9 cellular contexts compared by ENCODE assay signal in genomic region chr2:230932556-230933511, GRCh38. TPM values are rescaled to one million over a fixed set of nuclear protein-coding genes. Genes with fewer than 3 reads are reported as not detected.
DNase-seq lines count a peak whose midpoint lies in the region; ATAC-seq and FAIRE-seq lines count a peak whose summit lies in the region.
"Had no signal": no experiment of that assay in that cellular context is flagged by ENCODE, and none has a peak within 500 bp of the region (broad histone marks: within the 10 kb centered on the region; RNA-seq: fewer than 3 reads in every experiment).

No MANE protein-coding gene starts in this region.

- CTCF ChIA-PET in activated CD4-positive, alpha-beta memory T cell treated with anti-CD3 and anti-CD28 coated beads for 36 hours (lab: Charles Lee), result interaction anchor here (1.0 to 1.5 kb wide), 2 partner anchors 35 to 53 kb away, joined by 3 to 4 read pairs; no protein-coding TSS in a partner anchor

- H3K27me3 Mint-ChIP-seq in activated CD4-positive, alpha-beta memory T cell treated with anti-CD3 and anti-CD28 coated beads for 36 hours, result peaks cover 20% of the 10 kb centered on the region

- POLR2A ChIA-PET in activated CD4-positive, alpha-beta memory T cell treated with anti-CD3 and anti-CD28 coated beads for 36 hours (lab: Charles Lee), result no interaction called here

- H3K27ac Mint-ChIP-seq in activated CD4-positive, alpha-beta memory T cell treated with anti-CD3 and anti-CD28 coated beads for 36 hours, result no peak overlapping the region

- peaks cover 14% of the 10 kb centered on the region for H3K36me3 Mint-ChIP-seq in activated CD4-positive, alpha-beta memory T cell treated with anti-CD3 and anti-CD28 coated beads for 36 hours

- DNase-seq in EL (peak; percentile 24), Right ventricle myocardium superior (peak; percentile 86), posterior cingulate gyrus (peak in 7 of 10 donors; percentile 46 to 95 (median 74)), urothelium cell line (ENCODE audit: low spot score) (no peak), mucosa of gallbladder (ENCODE audit: low spot score) (no peak), midbrain (lab: John Stamatoyannopoulos, UW) (no peak)
- DNase-seq in activated CD4-positive, alpha-beta memory T cell treated with anti-CD3 and anti-CD28 coated beads for 36 hours, result peak; percentile 12
- DNase-seq: effector CD4-positive, alpha-beta T cell had no signal

- ATAC-seq in Right ventricle myocardium superior (ENCODE audit: poor library complexity) (peak; percentile 97), HG02852 (IDR thresholded peaks at IDR 0.05; ENCODE audit: unreplicated experiment) (no peak)

- H3K9me3 Mint-ChIP-seq in activated CD4-positive, alpha-beta memory T cell treated with anti-CD3 and anti-CD28 coated beads for 36 hours, result peaks cover 26% of the 10 kb centered on the region

- no peak overlapping the region for H3K4me3 Mint-ChIP-seq in activated CD4-positive, alpha-beta memory T cell treated with anti-CD3 and anti-CD28 coated beads for 36 hours

- intact Hi-C loops in activated CD4-positive, alpha-beta memory T cell treated with anti-CD3 and anti-CD28 coated beads for 36 hours (cut with micrococcal nuclease), result no loop called here
- intact Hi-C loops in Right ventricle myocardium superior (cut with DNase I) (no loop called here), posterior cingulate gyrus (cut with DNase I) (no loop called here)

- H3K4me1 Mint-ChIP-seq in activated CD4-positive, alpha-beta memory T cell treated with anti-CD3 and anti-CD28 coated beads for 36 hours (ENCODE audit: low read depth), result peaks cover 3% of the 10 kb centered on the region

- FAIRE-seq in urothelium cell line (lab: Jason Lieb, UNC), result no peak

RNA-seq across cellular contexts. Expression of gene GPR55, which starts 7.8 kb away (rescaled TPM):
- total RNA-seq in activated CD4-positive, alpha-beta memory T cell treated with anti-CD3 and anti-CD28 coated beads for 36 hours, result 1 to 10 TPM; 1.5 to 1.6 TPM
- not detected for total RNA-seq in Right ventricle myocardium superior
- total RNA-seq in mucosa of gallbladder, result 0.37 TPM

Comparison
In these comparisons a context has a peak if more than half of its experiments do, and no peak if none do; other contexts are left out.
1. DNase-seq: peak in EL (single experiment), activated CD4-positive, alpha-beta memory T cell treated with anti-CD3 and anti-CD28 coated beads for 36 hours (single experiment), Right ventricle myocardium superior (single experiment) and posterior cingulate gyrus (7 of 10); none in urothelium cell line (single experiment), mucosa of gallbladder (single experiment) and midbrain (single experiment).